ENCODE assay signal across 8 cellular contexts in genomic region chr4:68373513-68373912, GRCh38. TPM values are rescaled to one million over a fixed set of nuclear protein-coding genes. Genes with fewer than 3 reads are reported as not detected.
DNase-seq lines count a peak whose midpoint lies in the region; ATAC-seq, FAIRE-seq and TF ChIP-seq lines count a peak whose summit lies in the region.

No MANE protein-coding gene starts in this region.

- H3K27ac Mint-ChIP-seq in astrocyte (ENCODE audit: unreplicated experiment): no peak overlapping the region

- no peaks in the 10 kb centered on the region for H3K9me3 ChIP-seq in astrocyte (ENCODE audit: insufficient read depth, low read depth, low read length)

- ATAC-seq in HG02852 (IDR thresholded peaks at IDR 0.05; ENCODE audit: unreplicated experiment): peak; percentile 95
- ATAC-seq in left cardiac atrium: peak; percentile 99 to 100

- H3K4me3 Mint-ChIP-seq in astrocyte (ENCODE audit: unreplicated experiment): peak overlapping the region; percentile 67

- peak; percentile 88 for FAIRE-seq in astrocyte (lab: Jason Lieb, UNC)

- no peak overlapping the region for H3K9ac ChIP-seq in astrocyte (ENCODE audit: low read length)

- H3K4me1 ChIP-seq in astrocyte (ENCODE audit: insufficient read depth, low read length): peaks cover 15% of the 10 kb centered on the region

- no peaks in the 10 kb centered on the region for H3K9me3 Mint-ChIP-seq in astrocyte (ENCODE audit: unreplicated experiment)

- intact Hi-C loops in left cardiac atrium (cut with DNase I) (no loop called here), posterior cingulate gyrus (cut with DNase I) (no loop called here)

- no peaks in the 10 kb centered on the region for H3K79me2 ChIP-seq in astrocyte (ENCODE audit: insufficient read depth, low read length)

- no peaks in the 10 kb centered on the region for H4K20me1 ChIP-seq in astrocyte (ENCODE audit: insufficient read depth, low read length)

- H3K4me1 Mint-ChIP-seq in astrocyte (ENCODE audit: low read depth, unreplicated experiment): peaks cover 13% of the 10 kb centered on the region

- no peak overlapping the region for H3K27ac ChIP-seq in astrocyte (ENCODE audit: low read depth, low read length)

- H2AFZ ChIP-seq in astrocyte (ENCODE audit: low read depth, low read length): peak overlapping the region; percentile 79

- H3K4me3 ChIP-seq in GM06990 (replicated peaks; ENCODE audit: low read depth, low read length) (no peak overlapping the region), astrocyte (ENCODE audit: insufficient read depth, low read depth, low read length) (peak overlapping the region; percentile 30)

- DNase-seq in GM06990 (ENCODE audit: extremely low read depth, insufficient read length): peak; percentile 42
- DNase-seq in T-helper 2 cell: peak in 4 of 5 experiments; percentile 32 to 85 (median 42)
- peak; percentile 76 for DNase-seq in astrocyte (ENCODE audit: low read depth)
- DNase-seq in left cardiac atrium: peak; percentile 85
- peak; percentile 74 to 98 (median 86) for DNase-seq in posterior cingulate gyrus
- DNase-seq in SW480 (ENCODE audit: low spot score): no peak
- no peak for DNase-seq in OCI-M2 (lab: John Stamatoyannopoulos, UW; ENCODE audit: unreplicated experiment)

- H3K27me3 Mint-ChIP-seq in astrocyte (ENCODE audit: low read depth, unreplicated experiment): no peaks in the 10 kb centered on the region

- no peaks in the 10 kb centered on the region for H3K36me3 ChIP-seq in GM06990 (ENCODE audit: control insufficient read depth, insufficient read depth, low read length)
- H3K36me3 ChIP-seq in astrocyte (ENCODE audit: insufficient read depth, low read length): no peaks in the 10 kb centered on the region

- H3K27me3 ChIP-seq in GM06990 (replicated peaks; ENCODE audit: control insufficient read depth, insufficient read depth, low read length) (no peaks in the 10 kb centered on the region), astrocyte (ENCODE audit: insufficient read depth, low read length) (no peaks in the 10 kb centered on the region)

- TF ChIP-seq CTCF in GM06990 (IDR thresholded peaks at IDR 0.05; ENCODE audit: insufficient read depth, low read length, poor library complexity, severe bottlenecking) (no peak), astrocyte (IDR thresholded peaks at IDR 0.05; ENCODE audit: insufficient read depth, low read depth, low read length) (no peak)

- peak overlapping the region; percentile 83 for H3K4me2 ChIP-seq in astrocyte (ENCODE audit: low read length)

- H3K36me3 Mint-ChIP-seq in astrocyte (ENCODE audit: low read depth, unreplicated experiment): no peaks in the 10 kb centered on the region

RNA-seq across cellular contexts. Expression of gene YTHDC1, which starts 23.6 kb away (rescaled TPM):
- total RNA-seq in astrocyte (87.3 and 95.9 TPM in 2 replicates), left cardiac atrium (10 to 100 TPM; 48.6 to 51.9 TPM)

Comparison
In these comparisons a context has a peak if more than half of its experiments do, and no peak if none do; other contexts are left out.
1. DNase-seq: peak in GM06990 (single experiment), T-helper 2 cell (4 of 5), astrocyte (single experiment), left cardiac atrium (single experiment) and posterior cingulate gyrus (10 of 10); none in SW480 (single experiment) and OCI-M2 (single experiment).